ENCODE assay signal across 12 cellular contexts in genomic region chr9:17824191-17824926, GRCh38.
DNase-seq lines count a peak whose midpoint lies in the region.
"Had no signal": no experiment of that assay in that cellular context is flagged by ENCODE, and none has a peak within 500 bp of the region (broad histone marks: within the 10 kb centered on the region; RNA-seq: fewer than 3 reads in every experiment).

No MANE protein-coding gene starts in this region.

- peaks cover 0 to 4% of the 10 kb centered on the region in 2 donors for H3K4me1 ChIP-seq in neuronal stem cell (ENCODE audit: control insufficient read depth in 2 of 2, insufficient read depth in 1 of 2, low read depth in 1 of 2, low read length in 2 of 2)
- H3K4me1 ChIP-seq: BE2C had no signal

- H3K9me3 ChIP-seq in neuronal stem cell (replicated peaks in 1 of 2; ENCODE audit: control insufficient read depth in 2 of 2, insufficient read depth in 1 of 2, low read depth in 1 of 2, low read length in 2 of 2), result no peaks in the 10 kb centered on the region
- H3K9me3 ChIP-seq: BE2C had no signal

- WGBS in neuronal stem cell (ENCODE audit: extremely low coverage in 2 of 2, insufficient read length in 2 of 2, insufficient replicate concordance in 1 of 2), 2 donors, result no CpG with 5 or more reads among the region's 2 CpGs

- no peak overlapping the region for H2AFZ ChIP-seq in neuronal stem cell (ENCODE audit: low read length)

- H3K4me2 ChIP-seq in neuronal stem cell (ENCODE audit: insufficient read depth, low read length, poor library complexity, severe bottlenecking), result no peak overlapping the region

- no peaks in the 10 kb centered on the region for H3K79me1 ChIP-seq in neuronal stem cell (ENCODE audit: low read depth, low read length)

- DNase-seq in EH (ENCODE audit: low read depth), result peak; percentile 13
- DNase-seq in RPMI8226, result peak; percentile 12
- DNase-seq in epidermal melanocyte (ENCODE audit: insufficient read length, low spot score), result peak; percentile 34
- peak; percentile 30 for DNase-seq in neuronal stem cell (ENCODE audit: low spot score)
- no peak for DNase-seq in activated CD4-positive, CD25-positive, alpha-beta regulatory T cell treated with anti-CD3 and anti-CD28 coated beads, Interleukin-2, amount 50 U/mL, for 72 hours
- no peak for DNase-seq in NCI-H1105 (lab: John Stamatoyannopoulos, UW)
- no peak for DNase-seq in NCI-H1092 (lab: John Stamatoyannopoulos, UW)
- no peak for DNase-seq in cortex of kidney (lab: John Stamatoyannopoulos, UW)
- DNase-seq: activated CD8-positive, alpha-beta T cell treated with anti-CD3 and anti-CD28 coated beads for 36 hours; BE2C; SHP77; stimulated activated naive CD4-positive, alpha-beta T cell had no signal

- no peak overlapping the region for H2BK120ac ChIP-seq in neuronal stem cell (ENCODE audit: low read depth, low read length)

- no peak overlapping the region for H4K91ac ChIP-seq in neuronal stem cell (ENCODE audit: low read depth, low read length, poor library complexity)

- H2BK12ac ChIP-seq in neuronal stem cell (ENCODE audit: low read length), result no peak overlapping the region

- no peak overlapping the region for H2BK15ac ChIP-seq in neuronal stem cell (ENCODE audit: low read length)

- H2AK5ac ChIP-seq in neuronal stem cell (ENCODE audit: low read depth, low read length), result no peak overlapping the region

- no peak overlapping the region for H3K23ac ChIP-seq in neuronal stem cell (ENCODE audit: low read depth, low read length, poor library complexity)

- H3K14ac ChIP-seq in neuronal stem cell (ENCODE audit: low read length), result no peak overlapping the region

- peak overlapping the region; percentile 29 for H3K27ac ChIP-seq in neuronal stem cell (replicated peaks; ENCODE audit: low read length)

- H3K4ac ChIP-seq in neuronal stem cell (ENCODE audit: low read length), result no peak overlapping the region

- no peaks in the 10 kb centered on the region for H3K27me3 ChIP-seq in neuronal stem cell (ENCODE audit: control insufficient read depth in 3 of 3, insufficient read depth in 3 of 3, low read depth in 1 of 3, low read length in 3 of 3)
- H3K27me3 ChIP-seq: BE2C had no signal

- no peak overlapping the region for H4K8ac ChIP-seq in neuronal stem cell (ENCODE audit: low read depth, low read length)

- H3K18ac ChIP-seq in neuronal stem cell (ENCODE audit: low read length), result peak overlapping the region; percentile 67

- H3K4me3 ChIP-seq in neuronal stem cell (ENCODE audit: low read length in 2 of 2), result no peak overlapping the region

- no peak overlapping the region for H2BK5ac ChIP-seq in neuronal stem cell (ENCODE audit: low read length)

- H3K36me3 ChIP-seq in neuronal stem cell (replicated peaks in 1 of 2; ENCODE audit: control insufficient read depth in 2 of 2, insufficient read depth in 2 of 2, low read length in 2 of 2), result no peaks in the 10 kb centered on the region
- H3K36me3 ChIP-seq: BE2C had no signal

- H3K9ac ChIP-seq in neuronal stem cell (ENCODE audit: low read depth, low read length, poor library complexity), result no peak overlapping the region

Comparison
In these comparisons a context has a peak if more than half of its experiments do, and no peak if none do; other contexts are left out.
1. DNase-seq: peak in EH (single experiment), RPMI8226 (single experiment), epidermal melanocyte (single experiment) and neuronal stem cell (single experiment); none in activated CD4-positive, CD25-positive, alpha-beta regulatory T cell treated with anti-CD3 and anti-CD28 coated beads, Interleukin-2, amount 50 U/mL, for 72 hours (single experiment), NCI-H1105 (single experiment), NCI-H1092 (single experiment) and cortex of kidney (single experiment).